2 cellular contexts compared by ENCODE assay signal in the genomic region with DNA sequence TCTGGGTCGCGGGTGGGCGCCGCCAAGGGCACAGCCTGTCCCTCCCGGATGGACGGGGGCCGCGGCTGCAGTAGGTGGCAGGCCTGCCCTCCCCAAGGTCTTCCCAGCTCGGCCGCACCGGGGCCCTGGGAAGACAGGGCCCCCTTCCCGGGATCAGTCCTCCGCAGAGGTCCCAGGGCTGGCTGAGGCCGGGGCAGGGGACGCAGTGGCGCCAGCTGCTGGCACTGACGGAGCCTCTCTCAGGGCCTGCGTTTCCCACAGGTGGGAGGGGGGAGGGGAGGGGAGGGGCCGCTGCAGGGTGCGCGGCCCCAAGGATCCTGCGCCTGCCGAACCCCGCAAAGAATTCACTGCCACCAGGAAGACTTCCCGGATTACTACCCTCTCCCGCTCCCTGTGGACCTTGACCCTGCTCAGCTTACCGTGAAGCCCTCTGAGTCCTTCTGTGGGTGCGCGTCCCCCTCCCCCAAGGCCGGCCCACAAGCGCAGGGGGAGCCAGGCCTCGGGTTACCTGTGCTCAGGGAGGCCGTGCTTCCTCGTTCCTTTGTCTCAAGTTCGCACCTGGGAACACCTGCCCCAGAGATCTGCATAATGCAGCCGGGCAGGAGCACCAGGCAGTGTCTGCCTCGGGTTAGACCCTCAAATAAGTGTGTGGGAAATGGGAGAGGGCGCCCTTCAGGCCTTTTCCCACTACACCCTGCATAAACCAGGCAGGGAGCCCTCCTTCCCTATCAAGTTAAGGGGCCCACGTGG.
TF ChIP-seq lines count a peak whose summit lies in the region.

No MANE protein-coding gene starts in this region.

TF ChIP-seq in IMR-90, 13 proteins besides CTCF, POLR2A, EP300 and RAD21:
- TF ChIP-seq MAZ (IDR thresholded peaks at IDR 0.05; ENCODE audit: borderline replicate concordance, low read depth, low read length): no peak
- TF ChIP-seq, protein P1, sequence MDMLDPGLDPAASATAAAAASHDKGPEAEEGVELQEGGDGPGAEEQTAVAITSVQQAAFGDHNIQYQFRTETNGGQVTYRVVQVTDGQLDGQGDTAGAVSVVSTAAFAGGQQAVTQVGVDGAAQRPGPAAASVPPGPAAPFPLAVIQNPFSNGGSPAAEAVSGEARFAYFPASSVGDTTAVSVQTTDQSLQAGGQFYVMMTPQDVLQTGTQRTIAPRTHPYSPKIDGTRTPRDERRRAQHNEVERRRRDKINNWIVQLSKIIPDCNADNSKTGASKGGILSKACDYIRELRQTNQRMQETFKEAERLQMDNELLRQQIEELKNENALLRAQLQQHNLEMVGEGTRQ (IDR thresholded peaks at IDR 0.05; ENCODE audit: low read depth, low read length): no peak
- no peak for TF ChIP-seq CEBPB (IDR thresholded peaks at IDR 0.05; ENCODE audit: low read depth, low read length)
- TF ChIP-seq RCOR1 (IDR thresholded peaks at IDR 0.05; ENCODE audit: insufficient replicate concordance, low read length): no peak
- no peak for TF ChIP-seq MXI1 (IDR thresholded peaks at IDR 0.05; ENCODE audit: borderline replicate concordance, low read depth, low read length)
- TF ChIP-seq FOS (IDR thresholded peaks at IDR 0.05; ENCODE audit: low read depth, low read length): no peak
- TF ChIP-seq SMC3 (IDR thresholded peaks at IDR 0.05; ENCODE audit: low read depth, low read length): no peak
- no peak for TF ChIP-seq BHLHE40 (IDR thresholded peaks at IDR 0.05; ENCODE audit: low read depth, low read length)
- TF ChIP-seq, protein P2, sequence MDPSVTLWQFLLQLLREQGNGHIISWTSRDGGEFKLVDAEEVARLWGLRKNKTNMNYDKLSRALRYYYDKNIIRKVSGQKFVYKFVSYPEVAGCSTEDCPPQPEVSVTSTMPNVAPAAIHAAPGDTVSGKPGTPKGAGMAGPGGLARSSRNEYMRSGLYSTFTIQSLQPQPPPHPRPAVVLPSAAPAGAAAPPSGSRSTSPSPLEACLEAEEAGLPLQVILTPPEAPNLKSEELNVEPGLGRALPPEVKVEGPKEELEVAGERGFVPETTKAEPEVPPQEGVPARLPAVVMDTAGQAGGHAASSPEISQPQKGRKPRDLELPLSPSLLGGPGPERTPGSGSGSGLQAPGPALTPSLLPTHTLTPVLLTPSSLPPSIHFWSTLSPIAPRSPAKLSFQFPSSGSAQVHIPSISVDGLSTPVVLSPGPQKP (IDR thresholded peaks at IDR 0.05; ENCODE audit: borderline replicate concordance, low read depth, low read length): no peak
- no peak for TF ChIP-seq CHD1 (IDR thresholded peaks at IDR 0.05; ENCODE audit: low read depth, low read length)
- TF ChIP-seq NFE2L2 (IDR thresholded peaks at IDR 0.05; ENCODE audit: low read depth, low read length): no peak
- TF ChIP-seq MAFK (IDR thresholded peaks at IDR 0.05; ENCODE audit: low read depth, low read length): no peak
- TF ChIP-seq RFX5 (IDR thresholded peaks at IDR 0.05; ENCODE audit: low read depth, low read length): no peak

TF ChIP-seq in endothelial cell of umbilical vein, 7 proteins besides CTCF, POLR2A, EP300 and RAD21:
- TF ChIP-seq, protein P3, sequence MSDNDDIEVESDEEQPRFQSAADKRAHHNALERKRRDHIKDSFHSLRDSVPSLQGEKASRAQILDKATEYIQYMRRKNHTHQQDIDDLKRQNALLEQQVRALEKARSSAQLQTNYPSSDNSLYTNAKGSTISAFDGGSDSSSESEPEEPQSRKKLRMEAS (IDR thresholded peaks at IDR 0.05; ENCODE audit: insufficient read depth, insufficient read length): no peak
- TF ChIP-seq MYC (IDR thresholded peaks at IDR 0.05; ENCODE audit: low read depth, low read length) (no peak), EZH2 (IDR thresholded peaks at IDR 0.05; ENCODE audit: borderline replicate concordance, low read depth, low read length, severe bottlenecking) (peak; percentile 85)
